17 cellular contexts compared by ENCODE assay signal in the genomic region with DNA sequence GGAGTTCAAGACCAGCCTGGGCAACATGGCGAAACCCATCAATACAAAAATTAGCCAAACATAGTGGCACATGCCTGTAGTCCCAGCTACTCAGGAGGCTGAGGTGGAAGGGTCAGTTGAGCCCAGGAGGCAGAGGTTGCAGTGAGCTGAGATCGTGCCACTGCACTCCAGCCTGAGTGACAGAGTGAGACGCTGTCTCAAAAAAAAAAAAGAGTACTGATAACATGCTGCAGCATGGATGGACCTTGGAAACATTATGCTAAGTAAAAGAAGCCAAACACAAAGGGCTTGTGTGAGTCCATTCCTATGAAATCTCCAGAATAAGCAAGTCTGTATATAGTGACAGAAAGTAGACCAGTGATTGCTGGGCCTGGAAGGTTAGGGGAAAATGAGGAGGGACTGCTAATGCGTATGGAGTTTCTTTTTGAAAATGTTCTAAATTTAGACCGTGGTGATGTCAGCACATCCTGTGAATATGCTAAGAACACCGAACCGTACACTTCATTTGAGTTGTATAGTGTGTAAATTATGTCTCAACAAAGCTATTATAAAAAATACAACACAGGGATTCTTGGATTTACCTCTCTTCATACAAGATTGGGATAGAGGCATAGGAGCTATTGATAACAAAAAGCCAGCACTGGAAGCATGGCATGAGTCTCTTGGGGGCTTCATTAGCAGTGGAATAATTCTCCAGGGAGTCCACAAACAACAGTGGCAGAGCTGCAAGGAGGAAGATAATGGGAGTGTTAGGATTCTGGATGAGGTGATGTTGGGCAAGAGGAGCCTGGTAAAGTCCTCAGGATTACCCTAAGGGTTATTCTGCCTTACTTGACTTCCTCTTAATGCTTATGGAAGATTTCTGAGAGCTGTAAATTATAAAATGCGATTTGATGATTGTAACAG.
DNase-seq lines count a peak whose midpoint lies in the region; ATAC-seq, FAIRE-seq and TF ChIP-seq lines count a peak whose summit lies in the region.
"Had no signal": no experiment of that assay in that cellular context is flagged by ENCODE, and none has a peak within 500 bp of the region (broad histone marks: within the 10 kb centered on the region; RNA-seq: fewer than 3 reads in every experiment).

No MANE protein-coding gene starts in this region.

- H3K9me3 ChIP-seq in BLaER1 (0 out of 2 replicates have a peak, but pooled peaks cover 5% of the 10 kb centered on the region), K562 (replicated peaks; ENCODE audit: control insufficient read depth, insufficient read depth, low read depth, low read length) (no peaks in the 10 kb centered on the region)
- H3K9me3 ChIP-seq: right lobe of liver had no signal

- H3K36me3 ChIP-seq in BLaER1 (peaks cover 69% of the 10 kb centered on the region), K562 (ENCODE audit: control insufficient read depth, insufficient read depth, low read length) (peaks cover 55% of the 10 kb centered on the region)

- H4K20me1 ChIP-seq in BLaER1 (no peaks in the 10 kb centered on the region), K562 (replicated peaks; ENCODE audit: control insufficient read depth, insufficient read depth, low read length) (no peaks in the 10 kb centered on the region)

- TF ChIP-seq CTCF in GM12865 (IDR thresholded peaks at IDR 0.05; ENCODE audit: insufficient read depth, low read depth, low read length, missing control alignments) = no peak
- no peak for TF ChIP-seq CTCF in K562 (IDR thresholded peaks at IDR 0.05 in 2 of 3, conservative IDR thresholded peaks at IDR 0.05 in 1 of 3; ENCODE audit: insufficient read depth in 2 of 3, low read depth in 1 of 3, low read length in 3 of 3)

- no peaks in the 10 kb centered on the region for H3K79me2 ChIP-seq in K562 (ENCODE audit: control insufficient read depth, insufficient read depth, low read length)

- FAIRE-seq in K562 (lab: Jason Lieb, UNC) = no peak

- H3K27ac ChIP-seq in BLaER1 = no peak overlapping the region
- H3K27ac ChIP-seq in K562 (ENCODE audit: extremely low read depth, low read depth, low read length) = 0 out of 3 replicates have a peak overlapping the region, but pooled peaks have one; percentile 1
- H3K27ac ChIP-seq: right lobe of liver had no signal

- no peaks in the 10 kb centered on the region for H3K9me1 ChIP-seq in K562 (ENCODE audit: control insufficient read depth, insufficient read depth, low read length)

- no peak for TF ChIP-seq RAD21 in K562 (CRISPR knock-in tag; conservative IDR thresholded peaks at IDR 0.05 in 1 of 2, IDR thresholded peaks at IDR 0.05 in 1 of 2)

- intact Hi-C loops in K562 (cut with micrococcal nuclease) = no loop called here

- H3K9ac ChIP-seq in BLaER1 (no peak overlapping the region), K562 (ENCODE audit: insufficient read depth in 1 of 2, low read depth in 2 of 2, low read length in 2 of 2) (no peak overlapping the region)

- no peak overlapping the region for H2AFZ ChIP-seq in K562 (ENCODE audit: low read depth, low read length)

- H3K27me3 ChIP-seq in BLaER1 (no peaks in the 10 kb centered on the region), K562 (ENCODE audit: control insufficient read depth in 2 of 2, insufficient read depth in 2 of 2, low read length in 2 of 2) (no peaks in the 10 kb centered on the region)
- H3K27me3 ChIP-seq: right lobe of liver had no signal

- no peak overlapping the region for H3K4me3 ChIP-seq in BLaER1
- no peak overlapping the region for H3K4me3 ChIP-seq in GM12865 (ENCODE audit: low read depth, low read length)
- no peak overlapping the region for H3K4me3 ChIP-seq in K562
- H3K4me3 ChIP-seq: right lobe of liver had no signal

- POLR2A ChIA-PET in K562 (lab: Yijun Ruan, JAX) = interaction anchor here (1.0 to 2.0 kb wide), 3 partner anchors 9 to 12 kb away, joined by 4 to 7 read pairs (median 5); no protein-coding TSS in a partner anchor

- no peak for TF ChIP-seq EP300 in K562 (IDR thresholded peaks at IDR 0.05; ENCODE audit: low read length)

- in situ Hi-C loops in K562 (cut with MboI) (no loop called here), KBM-7 (cut with MboI; ENCODE audit: low pct_unique_long_range_greater_than_20kb, low sequenced_read_pairs) (no loop called here)

- H3K4me2 ChIP-seq in BLaER1 (peak overlapping the region; percentile 4; the same call in 1 of the 2 replicates), K562 (ENCODE audit: insufficient read depth, low read length) (no peak overlapping the region)

- CTCF ChIA-PET in K562 (lab: Yijun Ruan, JAX; ENCODE audit: low intra/inter-chr PET ratio) = interaction anchor here (0.9 kb wide), 1 partner anchor 233 kb away, joined by 3 read pairs; no protein-coding TSS in a partner anchor

- BruUV-seq in K562 (replicated peaks; lab: Mats Ljungman, UMichigan) = no TSS peak

- DNase-seq in GM12865 (ENCODE audit: low read depth) (peak; percentile 12), K562 (ENCODE audit: extremely low read depth in 1 of 4, low spot score in 3 of 4) (no peak), iris pigment epithelial cell (ENCODE audit: low read depth) (peak; percentile 34), KBM-7 (no peak), activated gamma-delta T cell treated with Interleukin-2 at 50 U/mL for 16 hours (no peak)
- DNase-seq: anterior cingulate cortex; C1 segment of cervical spinal cord; effector memory CD8-positive, alpha-beta T cell; KG1; kidney glomerular epithelial cell; NCI-H1694 treated with DMSO at 0.1 percent for 48 hours; right lobe of liver; SIG-M5; stimulated activated CD4-positive, alpha-beta T cell treated with anti-CD3 and anti-CD28 coated beads, Interleukin-4, amount 100 ng/mL, for 4 hours; stimulated activated naive CD4-positive, alpha-beta T cell treated with Interleukin-2 at 50 U/mL for 16 hours had no signal

- ATAC-seq in K562 (peak; percentile 67), GM21447 (IDR thresholded peaks at IDR 0.05; ENCODE audit: unreplicated experiment) (no peak)
- ATAC-seq: effector memory CD8-positive, alpha-beta T cell; right lobe of liver had no signal

- H3K4me1 ChIP-seq in BLaER1 = peaks cover 12% of the 10 kb centered on the region
- no peaks in the 10 kb centered on the region for H3K4me1 ChIP-seq in K562 (replicated peaks in 1 of 2; ENCODE audit: control insufficient read depth in 2 of 2, insufficient read depth in 2 of 2, low read length in 2 of 2)
- H3K4me1 ChIP-seq: right lobe of liver had no signal

- TF ChIP-seq POLR2A in K562 (conservative IDR thresholded peaks at IDR 0.05) = no peak

- 56% methylated on average over 8 of the region's 8 CpGs for WGBS in K562 (ENCODE audit: insufficient coverage, low coverage, missing lambda C conversion rate)

TF ChIP-seq in K562, 482 proteins besides CTCF, POLR2A, EP300 and RAD21 (continues in another document):
- no peak for TF ChIP-seq L3MBTL2 (IDR thresholded peaks at IDR 0.05)
- no peak for TF ChIP-seq SETDB1 (IDR thresholded peaks at IDR 0.05; ENCODE audit: low read length)
- TF ChIP-seq, protein P1, sequence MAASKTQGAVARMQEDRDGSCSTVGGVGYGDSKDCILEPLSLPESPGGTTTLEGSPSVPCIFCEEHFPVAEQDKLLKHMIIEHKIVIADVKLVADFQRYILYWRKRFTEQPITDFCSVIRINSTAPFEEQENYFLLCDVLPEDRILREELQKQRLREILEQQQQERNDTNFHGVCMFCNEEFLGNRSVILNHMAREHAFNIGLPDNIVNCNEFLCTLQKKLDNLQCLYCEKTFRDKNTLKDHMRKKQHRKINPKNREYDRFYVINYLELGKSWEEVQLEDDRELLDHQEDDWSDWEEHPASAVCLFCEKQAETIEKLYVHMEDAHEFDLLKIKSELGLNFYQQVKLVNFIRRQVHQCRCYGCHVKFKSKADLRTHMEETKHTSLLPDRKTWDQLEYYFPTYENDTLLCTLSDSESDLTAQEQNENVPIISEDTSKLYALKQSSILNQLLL (CRISPR knock-in tag; IDR thresholded peaks at IDR 0.05; ENCODE audit: borderline replicate concordance) = no peak
- no peak for TF ChIP-seq CBX1 (IDR thresholded peaks at IDR 0.05; ENCODE audit: low read depth)
- no peak for TF ChIP-seq SMARCC2 (IDR thresholded peaks at IDR 0.05; ENCODE audit: low read depth)
- TF ChIP-seq, protein P2, sequence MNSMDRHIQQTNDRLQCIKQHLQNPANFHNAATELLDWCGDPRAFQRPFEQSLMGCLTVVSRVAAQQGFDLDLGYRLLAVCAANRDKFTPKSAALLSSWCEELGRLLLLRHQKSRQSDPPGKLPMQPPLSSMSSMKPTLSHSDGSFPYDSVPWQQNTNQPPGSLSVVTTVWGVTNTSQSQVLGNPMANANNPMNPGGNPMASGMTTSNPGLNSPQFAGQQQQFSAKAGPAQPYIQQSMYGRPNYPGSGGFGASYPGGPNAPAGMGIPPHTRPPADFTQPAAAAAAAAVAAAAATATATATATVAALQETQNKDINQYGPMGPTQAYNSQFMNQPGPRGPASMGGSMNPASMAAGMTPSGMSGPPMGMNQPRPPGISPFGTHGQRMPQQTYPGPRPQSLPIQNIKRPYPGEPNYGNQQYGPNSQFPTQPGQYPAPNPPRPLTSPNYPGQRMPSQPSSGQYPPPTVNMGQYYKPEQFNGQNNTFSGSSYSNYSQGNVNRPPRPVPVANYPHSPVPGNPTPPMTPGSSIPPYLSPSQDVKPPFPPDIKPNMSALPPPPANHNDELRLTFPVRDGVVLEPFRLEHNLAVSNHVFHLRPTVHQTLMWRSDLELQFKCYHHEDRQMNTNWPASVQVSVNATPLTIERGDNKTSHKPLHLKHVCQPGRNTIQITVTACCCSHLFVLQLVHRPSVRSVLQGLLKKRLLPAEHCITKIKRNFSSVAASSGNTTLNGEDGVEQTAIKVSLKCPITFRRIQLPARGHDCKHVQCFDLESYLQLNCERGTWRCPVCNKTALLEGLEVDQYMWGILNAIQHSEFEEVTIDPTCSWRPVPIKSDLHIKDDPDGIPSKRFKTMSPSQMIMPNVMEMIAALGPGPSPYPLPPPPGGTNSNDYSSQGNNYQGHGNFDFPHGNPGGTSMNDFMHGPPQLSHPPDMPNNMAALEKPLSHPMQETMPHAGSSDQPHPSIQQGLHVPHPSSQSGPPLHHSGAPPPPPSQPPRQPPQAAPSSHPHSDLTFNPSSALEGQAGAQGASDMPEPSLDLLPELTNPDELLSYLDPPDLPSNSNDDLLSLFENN (IDR thresholded peaks at IDR 0.05; ENCODE audit: low read depth in 2 of 2, low read length in 2 of 2) = no peak
- no peak for TF ChIP-seq NFIC (IDR thresholded peaks at IDR 0.05)
- peak; percentile 38; the same call in 1 of the 2 replicates for TF ChIP-seq MEF2D (tag; conservative IDR thresholded peaks at IDR 0.05; ENCODE audit: low read depth)
- no peak for TF ChIP-seq MXI1 (IDR thresholded peaks at IDR 0.05; ENCODE audit: low read depth, low read length)
- no peak for TF ChIP-seq NFXL1 (CRISPR knock-in tag; IDR thresholded peaks at IDR 0.05)
- no peak for TF ChIP-seq MTF1 (CRISPR knock-in tag; IDR thresholded peaks at IDR 0.05; ENCODE audit: borderline replicate concordance)
- no peak for TF ChIP-seq PCBP2 (IDR thresholded peaks at IDR 0.05; ENCODE audit: low read depth, low read length, poor library complexity, severe bottlenecking)
- TF ChIP-seq CAMTA2 (CRISPR knock-in tag; conservative IDR thresholded peaks at IDR 0.05) = no peak
- no peak for TF ChIP-seq SRSF3 (IDR thresholded peaks at IDR 0.05; ENCODE audit: insufficient read depth, low read length)

Comparison
In these comparisons a context has a peak if more than half of its experiments do, and no peak if none do; other contexts are left out.
1. DNase-seq: peak in GM12865 (single experiment) and iris pigment epithelial cell (single experiment); none in K562 (0 of 4), KBM-7 (single experiment) and activated gamma-delta T cell treated with Interleukin-2 at 50 U/mL for 16 hours (single experiment).